In genomic region chr5:115168829-115169391, GRCh38 we compare ENCODE assay signal across 8 cellular contexts. TPM values are rescaled to one million over a fixed set of nuclear protein-coding genes. Genes with fewer than 3 reads are reported as not detected.
A peak's percentile ranks its signal among the peaks of the same experiment; 100 is the strongest.
DNase-seq lines count a peak whose midpoint lies in the region; FAIRE-seq lines count a peak whose summit lies in the region.

No MANE protein-coding gene starts in this region.

- no peaks in the 10 kb centered on the region for H3K36me3 ChIP-seq in HUES48 (ENCODE audit: control insufficient read depth, insufficient read depth, low read length)
- H3K36me3 ChIP-seq in iPS-18a (ENCODE audit: control insufficient read depth, low read depth, low read length), result no peaks in the 10 kb centered on the region
- H3K36me3 ChIP-seq in small intestine (ENCODE audit: control insufficient read depth in 2 of 2, insufficient read depth in 2 of 2, low read length in 2 of 2), result no peaks in the 10 kb centered on the region

- H3K4me1 Mint-ChIP-seq in activated T-helper 2 cell treated with anti-CD3 and anti-CD28 coated beads, Interferon-gamma antibody, Interleukin-2, Interleukin-4, amounts not matched to agents 10 μg/mL and 5 μg/mL and 100 μg/mL, durations not matched to agents 14 hours and 24 hours and 36 hours (ENCODE audit: low read depth), result peaks cover 10% of the 10 kb centered on the region

- H3K27ac ChIP-seq in HUES48 (ENCODE audit: low read depth, low read length), result peak overlapping the region; percentile 80
- H3K27ac ChIP-seq in iPS-18a (ENCODE audit: low read length), result no peak overlapping the region
- H3K27ac ChIP-seq in small intestine (ENCODE audit: low read depth in 1 of 2, low read length in 1 of 2), result peak overlapping the region; percentile 88 to 91

- WGBS in small intestine, 3 donors, result 1 to 4% (median 2%) methylated on average over 28 to 31 of the region's 31 CpGs

- peaks cover 36% of the 10 kb centered on the region for H3K27me3 ChIP-seq in HUES48 (ENCODE audit: control insufficient read depth, insufficient read depth, low read length)
- peaks cover 39% of the 10 kb centered on the region for H3K27me3 ChIP-seq in iPS-18a (ENCODE audit: control insufficient read depth, insufficient read depth, low read length)
- H3K27me3 ChIP-seq in small intestine (ENCODE audit: control insufficient read depth in 2 of 2, insufficient read depth in 2 of 2, low read length in 2 of 2), result peaks cover 0 to 7% of the 10 kb centered on the region in 2 donors

- no peak overlapping the region for H3K27ac Mint-ChIP-seq in activated T-helper 2 cell treated with anti-CD3 and anti-CD28 coated beads, Interferon-gamma antibody, Interleukin-2, Interleukin-4, amounts not matched to agents 10 μg/mL and 5 μg/mL and 100 μg/mL, durations not matched to agents 14 hours and 24 hours and 36 hours

- H3K9me3 Mint-ChIP-seq in activated T-helper 2 cell treated with anti-CD3 and anti-CD28 coated beads, Interferon-gamma antibody, Interleukin-2, Interleukin-4, amounts not matched to agents 10 μg/mL and 5 μg/mL and 100 μg/mL, durations not matched to agents 14 hours and 24 hours and 36 hours, result peaks cover 6% of the 10 kb centered on the region

- H3K4me3 Mint-ChIP-seq in activated T-helper 2 cell treated with anti-CD3 and anti-CD28 coated beads, Interferon-gamma antibody, Interleukin-2, Interleukin-4, amounts not matched to agents 10 μg/mL and 5 μg/mL and 100 μg/mL, durations not matched to agents 14 hours and 24 hours and 36 hours (ENCODE audit: low read depth), result peak overlapping the region; percentile 76

- H3K9me3 ChIP-seq in HUES48 (ENCODE audit: control insufficient read depth, insufficient read depth, low read length), result peaks cover 28% of the 10 kb centered on the region
- peaks cover 14% of the 10 kb centered on the region for H3K9me3 ChIP-seq in iPS-18a (ENCODE audit: control insufficient read depth, low read depth, low read length)
- no peaks in the 10 kb centered on the region for H3K9me3 ChIP-seq in small intestine (ENCODE audit: control insufficient read depth, low read depth)

- FAIRE-seq in small intestine (lab: Jason Lieb, UNC), result no peak

- H3K4me3 ChIP-seq in HUES48 (ENCODE audit: low read depth, low read length) (peak overlapping the region; percentile 89), iPS-18a (ENCODE audit: low read length) (peak overlapping the region; percentile 81), small intestine (ENCODE audit: low read depth in 1 of 2, low read length in 2 of 2) (peak overlapping the region; percentile 55 to 79)

- peaks cover 54% of the 10 kb centered on the region for H3K27me3 Mint-ChIP-seq in activated T-helper 2 cell treated with anti-CD3 and anti-CD28 coated beads, Interferon-gamma antibody, Interleukin-2, Interleukin-4, amounts not matched to agents 10 μg/mL and 5 μg/mL and 100 μg/mL, durations not matched to agents 14 hours and 24 hours and 36 hours (ENCODE audit: low read depth)

- H3K9ac ChIP-seq in HUES48 (ENCODE audit: low read depth, low read length), result peak overlapping the region; percentile 79
- peak overlapping the region; percentile 84 for H3K9ac ChIP-seq in iPS-18a (ENCODE audit: low read length)

- DNase-seq in NCI-H510A treated with DMSO at 0.1 percent for 48 hours (lab: John Stamatoyannopoulos, UW) (peak; percentile 37), NCI-H510A (lab: John Stamatoyannopoulos, UW) (no peak), small intestine (no peak), KG1 (lab: John Stamatoyannopoulos, UW) (no peak), SIG-M5 treated with dmso at 0.1 percent for 504 hours (lab: John Stamatoyannopoulos, UW; ENCODE audit: unreplicated experiment) (no peak)
- no peak for DNase-seq in activated T-helper 2 cell treated with anti-CD3 and anti-CD28 coated beads, Interferon-gamma antibody, Interleukin-2, Interleukin-4, amounts not matched to agents 10 μg/mL and 5 μg/mL and 100 μg/mL, durations not matched to agents 14 hours and 24 hours and 36 hours (ENCODE audit: low spot score)

- peaks cover 5% of the 10 kb centered on the region; the same call in 1 of the 2 replicates for H3K4me1 ChIP-seq in HUES48 (ENCODE audit: control insufficient read depth, insufficient read depth, low read length)
- H3K4me1 ChIP-seq in iPS-18a (ENCODE audit: control insufficient read depth, low read depth, low read length), result peaks cover 11% of the 10 kb centered on the region
- peaks cover 0 to 10% of the 10 kb centered on the region in 2 donors for H3K4me1 ChIP-seq in small intestine (ENCODE audit: control insufficient read depth in 2 of 2, insufficient read depth in 1 of 2, low read depth in 1 of 2, low read length in 1 of 2)

- no peaks in the 10 kb centered on the region for H3K36me3 Mint-ChIP-seq in activated T-helper 2 cell treated with anti-CD3 and anti-CD28 coated beads, Interferon-gamma antibody, Interleukin-2, Interleukin-4, amounts not matched to agents 10 μg/mL and 5 μg/mL and 100 μg/mL, durations not matched to agents 14 hours and 24 hours and 36 hours (ENCODE audit: low read depth)

- intact Hi-C loops in activated T-helper 2 cell treated with anti-CD3 and anti-CD28 coated beads, Interferon-gamma antibody, Interleukin-2, Interleukin-4, amounts not matched to agents 10 μg/mL and 5 μg/mL and 100 μg/mL, durations not matched to agents 14 hours and 24 hours and 36 hours (cut with micrococcal nuclease), result no loop called here

RNA-seq across cellular contexts. Expression of gene TRIM36, which starts 0.8 kb away (rescaled TPM):
- not detected in 2 replicates for total RNA-seq in activated T-helper 2 cell treated with anti-CD3 and anti-CD28 coated beads, Interferon-gamma antibody, Interleukin-2, Interleukin-4, amounts not matched to agents 10 μg/mL and 5 μg/mL and 100 μg/mL, durations not matched to agents 14 hours and 24 hours and 36 hours
- 10 to 100 TPM in 2 of 3 donors, 1 to 10 TPM in 1; 7.4 to 22.1 (median 13.5) TPM for polyA plus RNA-seq in small intestine
